In the genomic region with DNA sequence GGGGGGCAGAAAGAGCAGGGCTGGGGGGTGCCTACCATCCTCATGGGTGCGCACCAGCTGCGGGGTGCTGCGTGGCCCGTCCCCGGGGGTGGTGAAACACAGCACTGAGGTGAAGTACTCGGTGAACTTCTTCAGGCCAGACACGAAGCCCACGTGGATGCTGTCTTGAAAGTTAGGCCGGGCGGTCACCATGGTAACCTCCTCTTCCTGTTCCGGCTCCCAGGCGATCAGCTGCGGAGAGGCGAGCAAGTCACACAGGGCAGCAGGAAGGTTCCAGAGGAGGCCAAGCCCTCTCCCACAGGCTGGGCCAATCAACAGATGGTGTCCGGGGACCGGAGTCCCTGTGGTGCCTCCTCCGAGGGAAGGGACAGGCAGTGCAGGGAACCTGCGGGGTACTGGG, we compare ENCODE assay signal across 1 cellular context.
TF ChIP-seq lines count a peak whose summit lies in the region.

No MANE protein-coding gene starts in this region.

TF ChIP-seq in SK-N-SH treated with all-trans-retinoic acid at 6 μM for 48 hours, 23 proteins besides CTCF, POLR2A, EP300 and RAD21 (continued from another document):
- TF ChIP-seq TSHZ2 (CRISPR knock-in tag; IDR thresholded peaks at IDR 0.05), result no peak
- no peak for TF ChIP-seq CSRNP3 (CRISPR knock-in tag; IDR thresholded peaks at IDR 0.05)
- TF ChIP-seq ZNF70 (CRISPR knock-in tag; IDR thresholded peaks at IDR 0.05), result no peak
- no peak for TF ChIP-seq ZC3H10 (CRISPR knock-in tag; IDR thresholded peaks at IDR 0.05)
- TF ChIP-seq GLIS3 (CRISPR knock-in tag; IDR thresholded peaks at IDR 0.05), result no peak
- TF ChIP-seq ZNF8 (CRISPR knock-in tag; IDR thresholded peaks at IDR 0.05), result no peak
TF ChIP-seq in SK-N-SH treated with all-trans-retinoic acid at 6 μM for 48 hours: peak in this region for 0.
